9 cellular contexts compared by ENCODE assay signal in genomic region chr9:75979362-75979761, GRCh38.
DNase-seq lines count a peak whose midpoint lies in the region; FAIRE-seq and TF ChIP-seq lines count a peak whose summit lies in the region.
"Had no signal": no experiment of that assay in that cellular context is flagged by ENCODE, and none has a peak within 500 bp of the region (broad histone marks: within the 10 kb centered on the region; RNA-seq: fewer than 3 reads in every experiment).

No MANE protein-coding gene starts in this region.

- no peak overlapping the region for H3K9ac ChIP-seq in adipocyte (ENCODE audit: low read length)

- no peaks in the 10 kb centered on the region for H3K9me3 ChIP-seq in adipocyte (ENCODE audit: control insufficient read depth, low read length)

- no peak for FAIRE-seq in frontal cortex (lab: Jason Lieb, UNC)
- FAIRE-seq: kidney had no signal

- H3K4me1 ChIP-seq in adipocyte (ENCODE audit: control insufficient read depth, insufficient read depth, low read length), result peaks cover 14% of the 10 kb centered on the region

- H3K27ac ChIP-seq in coronary artery, result no peak overlapping the region

- H3K4me3 ChIP-seq in adipocyte (ENCODE audit: low read length) (no peak overlapping the region), coronary artery (no peak overlapping the region)

- TF ChIP-seq CTCF in coronary artery (IDR thresholded peaks at IDR 0.05), result no peak

- H3K27me3 ChIP-seq in adipocyte (replicated peaks; ENCODE audit: control insufficient read depth, insufficient read depth, low read length), result no peaks in the 10 kb centered on the region

- no peaks in the 10 kb centered on the region for H3K36me3 ChIP-seq in adipocyte (ENCODE audit: control insufficient read depth, insufficient read depth, low read length, severe bottlenecking)

- DNase-seq in GM03348 (ENCODE audit: low spot score) (peak; percentile 31), HuH-7.5 (ENCODE audit: low spot score) (peak; percentile 17), adipocyte (ENCODE audit: low read depth) (peak; percentile 36), lung microvascular endothelial cell (ENCODE audit: low read depth in 2 of 2) (peak; percentile 1 to 28), coronary artery (ENCODE audit: low spot score) (no peak), frontal cortex (ENCODE audit: low spot score in 2 of 2) (no peak), HCEC 1CT (no peak)
- no peak for DNase-seq in activated CD4-positive, alpha-beta T cell treated with anti-CD3 and anti-CD28 coated beads, Interleukin-2, amount 50 U/mL, for 4 hours
- DNase-seq: kidney had no signal

Comparison
In these comparisons a context has a peak if more than half of its experiments do, and no peak if none do; other contexts are left out.
1. DNase-seq: peak in GM03348 (single experiment), HuH-7.5 (single experiment), adipocyte (single experiment) and lung microvascular endothelial cell (2 of 2); none in coronary artery (single experiment), activated CD4-positive, alpha-beta T cell treated with anti-CD3 and anti-CD28 coated beads, Interleukin-2, amount 50 U/mL, for 4 hours (0 of 2), frontal cortex (0 of 2) and HCEC 1CT (single experiment).